Comparison of ENCODE assay signal across 8 cellular contexts in genomic region chr13:40983725-40984669, GRCh38. TPM values are rescaled to one million over a fixed set of nuclear protein-coding genes. Genes with fewer than 3 reads are reported as not detected.
DNase-seq lines count a peak whose midpoint lies in the region; ATAC-seq and TF ChIP-seq lines count a peak whose summit lies in the region.

No MANE protein-coding gene starts in this region.

- H3K9me3 ChIP-seq in lower lobe of right lung = no peaks in the 10 kb centered on the region
- no peaks in the 10 kb centered on the region for H3K9me3 ChIP-seq in transverse colon

- H3K27ac ChIP-seq in lower lobe of right lung = peak overlapping the region; percentile 83
- peak overlapping the region; percentile 69 to 82 (median 75) for H3K27ac ChIP-seq in transverse colon

- no peaks in the 10 kb centered on the region for H3K9me3 Mint-ChIP-seq in activated naive CD4-positive, alpha-beta T cell treated with anti-CD3 and anti-CD28 coated beads, Interleukin-2, amount 10 ng/mL, durations not matched to agents 7 days and 5 days
- no peaks in the 10 kb centered on the region for H3K9me3 Mint-ChIP-seq in activated naive CD8-positive, alpha-beta T cell treated with anti-CD3 and anti-CD28 coated beads, Interleukin-2, amount 10 ng/mL, durations not matched to agents 7 days and 5 days

- H3K36me3 ChIP-seq in lower lobe of right lung = no peaks in the 10 kb centered on the region
- no peaks in the 10 kb centered on the region for H3K36me3 ChIP-seq in transverse colon

- peaks cover 37% of the 10 kb centered on the region for H3K36me3 Mint-ChIP-seq in activated naive CD4-positive, alpha-beta T cell treated with anti-CD3 and anti-CD28 coated beads, Interleukin-2, amount 10 ng/mL, durations not matched to agents 7 days and 5 days
- H3K36me3 Mint-ChIP-seq in activated naive CD8-positive, alpha-beta T cell treated with anti-CD3 and anti-CD28 coated beads, Interleukin-2, amount 10 ng/mL, durations not matched to agents 7 days and 5 days = peaks cover 28% of the 10 kb centered on the region

- H3K27me3 ChIP-seq in lower lobe of right lung (ENCODE audit: low read depth) (no peaks in the 10 kb centered on the region), transverse colon (no peaks in the 10 kb centered on the region)

- no peak for ATAC-seq in activated naive CD8-positive, alpha-beta T cell treated with anti-CD3 and anti-CD28 coated beads, Interleukin-2, amount 10 ng/mL, durations not matched to agents 7 days and 5 days (ENCODE audit: low read depth)
- no peak for ATAC-seq in lower lobe of right lung

- H3K4me3 ChIP-seq in lower lobe of right lung (peak overlapping the region; percentile 36), transverse colon (peak overlapping the region in 1 of 4 donors; percentile 39)

- POLR2A ChIA-PET in activated naive CD8-positive, alpha-beta T cell treated with anti-CD3 and anti-CD28 coated beads, Interleukin-2, amount 10 ng/mL, durations not matched to agents 7 days and 5 days (lab: Charles Lee) = interaction anchor here (1.0 to 3.8 kb wide), 4 partner anchors 9 to 62 kb away, joined by 3 to 18 read pairs (median 10); partner anchors contain the start of gene ELF1

- no peak for TF ChIP-seq POLR2A in transverse colon (IDR thresholded peaks at IDR 0.05)

- TF ChIP-seq CTCF in lower lobe of right lung (IDR thresholded peaks at IDR 0.05) (no peak), transverse colon (IDR thresholded peaks at IDR 0.05) (no peak)

- intact Hi-C loops in lower lobe of right lung (cut with DNase I) (no loop called here), transverse colon (cut with DNase I; ENCODE audit: low total_unique reads) (no loop called here)

- peak overlapping the region; percentile 90 for H3K4me3 Mint-ChIP-seq in activated naive CD4-positive, alpha-beta T cell treated with anti-CD3 and anti-CD28 coated beads, Interleukin-2, amount 10 ng/mL, durations not matched to agents 7 days and 5 days
- H3K4me3 Mint-ChIP-seq in activated naive CD8-positive, alpha-beta T cell treated with anti-CD3 and anti-CD28 coated beads, Interleukin-2, amount 10 ng/mL, durations not matched to agents 7 days and 5 days = peak overlapping the region; percentile 90

- H3K4me1 ChIP-seq in lower lobe of right lung (peaks cover 68% of the 10 kb centered on the region), transverse colon (peaks cover 18 to 79% (median 46%) of the 10 kb centered on the region in 4 donors)

- CTCF ChIA-PET in activated naive CD4-positive, alpha-beta T cell treated with anti-CD3 and anti-CD28 coated beads, Interleukin-2, amount 10 ng/mL, durations not matched to agents 7 days and 5 days (lab: Charles Lee) = interaction anchor here (2.0 to 2.8 kb wide), 2 partner anchors 10 to 31 kb away, joined by 6 to 13 read pairs; no protein-coding TSS in a partner anchor

- WGBS in transverse colon (ENCODE audit: low coverage in 1 of 2), 2 donors = 60 to 73% methylated on average over 1 to 4 of the region's 4 CpGs

- no peak for DNase-seq in activated naive CD4-positive, alpha-beta T cell treated with anti-CD3 and anti-CD28 coated beads, Interleukin-2, amount 10 ng/mL, durations not matched to agents 7 days and 5 days
- no peak for DNase-seq in activated naive CD4-positive, alpha-beta T cell (lab: John Stamatoyannopoulos, UW)
- no peak for DNase-seq in activated naive CD8-positive, alpha-beta T cell treated with anti-CD3 and anti-CD28 coated beads, Interleukin-2, amount 10 ng/mL, durations not matched to agents 7 days and 5 days
- DNase-seq in lower lobe of right lung = no peak
- DNase-seq in transverse colon = no peak
- no peak for DNase-seq in SIG-M5 (lab: John Stamatoyannopoulos, UW)
- no peak for DNase-seq in NCI-H2227 (lab: John Stamatoyannopoulos, UW; ENCODE audit: unreplicated experiment)
- no peak for DNase-seq in stimulated activated naive CD4-positive, alpha-beta T cell treated with Interleukin-2 at 50 U/mL for 16 hours (lab: John Stamatoyannopoulos, UW)

- no peak for TF ChIP-seq EP300 in transverse colon (IDR thresholded peaks at IDR 0.05; ENCODE audit: low read depth)

- H3K27me3 Mint-ChIP-seq in activated naive CD4-positive, alpha-beta T cell treated with anti-CD3 and anti-CD28 coated beads, Interleukin-2, amount 10 ng/mL, durations not matched to agents 7 days and 5 days = no peaks in the 10 kb centered on the region
- no peaks in the 10 kb centered on the region for H3K27me3 Mint-ChIP-seq in activated naive CD8-positive, alpha-beta T cell treated with anti-CD3 and anti-CD28 coated beads, Interleukin-2, amount 10 ng/mL, durations not matched to agents 7 days and 5 days

- peaks cover 60% of the 10 kb centered on the region for H3K4me1 Mint-ChIP-seq in activated naive CD4-positive, alpha-beta T cell treated with anti-CD3 and anti-CD28 coated beads, Interleukin-2, amount 10 ng/mL, durations not matched to agents 7 days and 5 days
- H3K4me1 Mint-ChIP-seq in activated naive CD8-positive, alpha-beta T cell treated with anti-CD3 and anti-CD28 coated beads, Interleukin-2, amount 10 ng/mL, durations not matched to agents 7 days and 5 days = peaks cover 59% of the 10 kb centered on the region

- in situ Hi-C loops in transverse colon (cut with MboI; ENCODE audit: low pct_ligation_motif_present in 1 of 4, low pct_unique_long_range_greater_than_20kb in 1 of 4, low sequenced_read_pairs in 3 of 4) = loop anchor here in 1 of 4 donors (25.0 kb wide), 1 partner anchor 197 kb away; the partner anchor contains the start of gene SLC25A15

- peak overlapping the region; percentile 99 for H3K27ac Mint-ChIP-seq in activated naive CD4-positive, alpha-beta T cell treated with anti-CD3 and anti-CD28 coated beads, Interleukin-2, amount 10 ng/mL, durations not matched to agents 7 days and 5 days
- peak overlapping the region; percentile 94 for H3K27ac Mint-ChIP-seq in activated naive CD8-positive, alpha-beta T cell treated with anti-CD3 and anti-CD28 coated beads, Interleukin-2, amount 10 ng/mL, durations not matched to agents 7 days and 5 days

RNA-seq across cellular contexts. Expression of gene ELF1, which starts 35.1 kb away (rescaled TPM):
- 100 to 1,000 TPM; 134 to 142 TPM for total RNA-seq in activated naive CD8-positive, alpha-beta T cell treated with anti-CD3 and anti-CD28 coated beads, Interleukin-2, amount 10 ng/mL, durations not matched to agents 7 days and 5 days
- total RNA-seq in lower lobe of right lung = 98.1 TPM
- total RNA-seq in transverse colon = 100 to 1,000 TPM in 3 of 4 donors, 10 to 100 TPM in 1; 38.0 to 123 (median 105) TPM
